ENCODE assay signal across 37 cellular contexts in genomic region chr10:56222237-56222636, GRCh38.
"Had no signal": no experiment of that assay in that cellular context is flagged by ENCODE, and none has a peak within 500 bp of the region (broad histone marks: within the 10 kb centered on the region; RNA-seq: fewer than 3 reads in every experiment).

No MANE protein-coding gene starts in this region.

- FAIRE-seq: astrocyte, TTC549 had no signal

- H3K27me3 Mint-ChIP-seq: activated CD4-positive, alpha-beta memory T cell treated with anti-CD3 and anti-CD28 coated beads, Interleukin-2, amount 10 ng/mL, durations not matched to agents 7 days and 5 days; activated CD4-positive, alpha-beta T cell treated with anti-CD3 and anti-CD28 coated beads for 36 hours; activated CD4-positive, alpha-beta T cell treated with anti-CD3 and anti-CD28 coated beads, Interleukin-2, amount 10 ng/mL, durations not matched to agents 7 days and 5 days; activated CD8-positive, alpha-beta memory T cell treated with anti-CD3 and anti-CD28 coated beads, Interleukin-2, amount 10 ng/mL, durations not matched to agents 7 days and 5 days; activated naive CD8-positive, alpha-beta T cell treated with anti-CD3 and anti-CD28 coated beads for 36 hours; activated T-cell treated with anti-CD3 and anti-CD28 coated beads, Interleukin-2, amount 50 U/mL, for 24 hours had no signal

- ATAC-seq: activated CD4-positive, alpha-beta T cell treated with anti-CD3 and anti-CD28 coated beads for 36 hours; activated CD4-positive, CD25-positive, alpha-beta regulatory T cell treated with anti-CD3 and anti-CD28 coated beads, Interleukin-2, amount 50 U/mL, for 24 hours; activated CD8-positive, alpha-beta memory T cell treated with anti-CD3 and anti-CD28 coated beads, Interleukin-2, amount 10 ng/mL, durations not matched to agents 7 days and 5 days; activated CD8-positive, alpha-beta T cell treated with anti-CD3 and anti-CD28 coated beads, Interleukin-2, amount 10 ng/mL, durations not matched to agents 7 days and 5 days; activated naive CD4-positive, alpha-beta T cell treated with anti-CD3 and anti-CD28 coated beads, Interleukin-2, amount 50 U/mL, for 72 hours; body of pancreas had no signal

- H3K4me1 Mint-ChIP-seq: activated CD4-positive, alpha-beta memory T cell treated with anti-CD3 and anti-CD28 coated beads, Interleukin-2, amount 10 ng/mL, durations not matched to agents 7 days and 5 days; activated CD4-positive, alpha-beta T cell treated with anti-CD3 and anti-CD28 coated beads for 36 hours; activated CD4-positive, alpha-beta T cell treated with anti-CD3 and anti-CD28 coated beads, Interleukin-2, amount 10 ng/mL, durations not matched to agents 7 days and 5 days; activated CD8-positive, alpha-beta memory T cell treated with anti-CD3 and anti-CD28 coated beads, Interleukin-2, amount 10 ng/mL, durations not matched to agents 7 days and 5 days; activated naive CD8-positive, alpha-beta T cell treated with anti-CD3 and anti-CD28 coated beads for 36 hours had no signal

- H3K36me3 ChIP-seq: adrenal gland, brain microvascular endothelial cell, breast epithelium had no signal

- H3K27ac Mint-ChIP-seq: activated CD4-positive, alpha-beta memory T cell treated with anti-CD3 and anti-CD28 coated beads, Interleukin-2, amount 10 ng/mL, durations not matched to agents 7 days and 5 days; activated CD4-positive, alpha-beta T cell treated with anti-CD3 and anti-CD28 coated beads for 36 hours; activated CD4-positive, alpha-beta T cell treated with anti-CD3 and anti-CD28 coated beads, Interleukin-2, amount 10 ng/mL, durations not matched to agents 7 days and 5 days; activated CD8-positive, alpha-beta memory T cell treated with anti-CD3 and anti-CD28 coated beads, Interleukin-2, amount 10 ng/mL, durations not matched to agents 7 days and 5 days; activated CD8-positive, alpha-beta T cell treated with anti-CD3 and anti-CD28 coated beads, Interleukin-2, amount 10 ng/mL, durations not matched to agents 7 days and 5 days; activated naive CD4-positive, alpha-beta T cell treated with anti-CD3 and anti-CD28 coated beads for 36 hours; activated naive CD4-positive, alpha-beta T cell treated with anti-CD3 and anti-CD28 coated beads, Interleukin-2, amount 50 U/mL, for 72 hours; activated naive CD8-positive, alpha-beta T cell treated with anti-CD3 and anti-CD28 coated beads for 36 hours; activated T-cell treated with anti-CD3 and anti-CD28 coated beads, Interleukin-2, amount 50 U/mL, for 24 hours; activated T-helper 2 cell treated with anti-CD3 and anti-CD28 coated beads, Interferon-gamma antibody, Interleukin-2, Interleukin-4, amounts not matched to agents 10 μg/mL and 5 μg/mL and 100 μg/mL, durations not matched to agents 14 hours and 24 hours and 36 hours; T-helper 1 cell treated with Interleukin-12 subunit alpha and Interleukin-12 subunit beta and Interleukin-4 antibody, amounts not matched to agents 30 μg/mL and 1 μg/mL, for 36 hours; T-helper 2 cell treated with Interferon-gamma antibody and Interleukin-4, amounts not matched to agents 5 μg/mL and 100 μg/mL, for 36 hours had no signal

- H3K9me3 ChIP-seq: body of pancreas, breast epithelium had no signal

- H3K4me3 ChIP-seq: adrenal gland, body of pancreas, breast epithelium had no signal

- H3K4me3 Mint-ChIP-seq: activated CD4-positive, alpha-beta memory T cell treated with anti-CD3 and anti-CD28 coated beads, Interleukin-2, amount 10 ng/mL, durations not matched to agents 7 days and 5 days; activated CD4-positive, alpha-beta T cell treated with anti-CD3 and anti-CD28 coated beads for 36 hours; activated CD4-positive, alpha-beta T cell treated with anti-CD3 and anti-CD28 coated beads, Interleukin-2, amount 10 ng/mL, durations not matched to agents 7 days and 5 days; activated CD8-positive, alpha-beta memory T cell treated with anti-CD3 and anti-CD28 coated beads, Interleukin-2, amount 10 ng/mL, durations not matched to agents 7 days and 5 days; activated CD8-positive, alpha-beta T cell treated with anti-CD3 and anti-CD28 coated beads, Interleukin-2, amount 10 ng/mL, durations not matched to agents 7 days and 5 days; activated naive CD4-positive, alpha-beta T cell treated with anti-CD3 and anti-CD28 coated beads for 36 hours; activated naive CD8-positive, alpha-beta T cell treated with anti-CD3 and anti-CD28 coated beads for 36 hours; activated T-cell treated with anti-CD3 and anti-CD28 coated beads, Interleukin-2, amount 50 U/mL, for 24 hours; T-helper 1 cell treated with Interleukin-12 subunit alpha and Interleukin-12 subunit beta and Interleukin-4 antibody, amounts not matched to agents 30 μg/mL and 1 μg/mL, for 36 hours; T-helper 2 cell treated with Interferon-gamma antibody and Interleukin-4, amounts not matched to agents 5 μg/mL and 100 μg/mL, for 36 hours had no signal

- H3K9me3 Mint-ChIP-seq: activated CD4-positive, alpha-beta memory T cell treated with anti-CD3 and anti-CD28 coated beads, Interleukin-2, amount 10 ng/mL, durations not matched to agents 7 days and 5 days; activated CD4-positive, alpha-beta T cell treated with anti-CD3 and anti-CD28 coated beads, Interleukin-2, amount 10 ng/mL, durations not matched to agents 7 days and 5 days; activated naive CD4-positive, alpha-beta T cell treated with anti-CD3 and anti-CD28 coated beads for 36 hours; activated naive CD8-positive, alpha-beta T cell treated with anti-CD3 and anti-CD28 coated beads for 36 hours; activated T-cell treated with anti-CD3 and anti-CD28 coated beads, Interleukin-2, amount 50 U/mL, for 24 hours; activated T-helper 2 cell treated with anti-CD3 and anti-CD28 coated beads, Interferon-gamma antibody, Interleukin-2, Interleukin-4, amounts not matched to agents 10 μg/mL and 5 μg/mL and 100 μg/mL, durations not matched to agents 14 hours and 24 hours and 36 hours; T-helper 1 cell treated with Interleukin-12 subunit alpha and Interleukin-12 subunit beta and Interleukin-4 antibody, amounts not matched to agents 30 μg/mL and 1 μg/mL, for 36 hours; T-helper 2 cell treated with Interferon-gamma antibody and Interleukin-4, amounts not matched to agents 5 μg/mL and 100 μg/mL, for 36 hours had no signal

- H3K36me3 Mint-ChIP-seq: activated CD8-positive, alpha-beta memory T cell treated with anti-CD3 and anti-CD28 coated beads, Interleukin-2, amount 10 ng/mL, durations not matched to agents 7 days and 5 days; activated naive CD4-positive, alpha-beta T cell treated with anti-CD3 and anti-CD28 coated beads, Interleukin-2, amount 50 U/mL, for 72 hours; activated naive CD8-positive, alpha-beta T cell treated with anti-CD3 and anti-CD28 coated beads for 36 hours had no signal

- DNase-seq: activated CD4-positive, alpha-beta memory T cell treated with anti-CD3 and anti-CD28 coated beads, Interleukin-2, amount 10 ng/mL, durations not matched to agents 7 days and 5 days; activated CD4-positive, alpha-beta T cell treated with anti-CD3 and anti-CD28 coated beads for 1 hour; activated CD4-positive, alpha-beta T cell treated with anti-CD3 and anti-CD28 coated beads for 36 hours; activated CD4-positive, alpha-beta T cell treated with anti-CD3 and anti-CD28 coated beads for 48 hours; activated CD4-positive, alpha-beta T cell treated with anti-CD3 and anti-CD28 coated beads, Interleukin-2, amount 10 ng/mL, durations not matched to agents 7 days and 5 days; activated CD4-positive, alpha-beta T cell treated with anti-CD3 and anti-CD28 coated beads, Interleukin-2, amount 50 U/mL, for 48 hours; activated CD4-positive, CD25-positive, alpha-beta regulatory T cell; activated CD8-positive, alpha-beta memory T cell treated with anti-CD3 and anti-CD28 coated beads for 24 hours; activated CD8-positive, alpha-beta memory T cell treated with anti-CD3 and anti-CD28 coated beads, Interleukin-2, amount 10 ng/mL, durations not matched to agents 7 days and 5 days; activated CD8-positive, alpha-beta memory T cell treated with anti-CD3 and anti-CD28 coated beads, Interleukin-2, amount 50 U/mL, for 48 hours; activated CD8-positive, alpha-beta T cell treated with anti-CD3 and anti-CD28 coated beads, Interleukin-2, amount 10 ng/mL, durations not matched to agents 7 days and 5 days; activated effector memory CD4-positive, alpha-beta T cell treated with Interleukin-2 at 50 U/mL for 16 hours; activated gamma-delta T cell; activated naive CD4-positive, alpha-beta T cell; activated naive CD4-positive, alpha-beta T cell treated with anti-CD3 and anti-CD28 coated beads for 36 hours; activated naive CD4-positive, alpha-beta T cell treated with anti-CD3 and anti-CD28 coated beads, Interleukin-2, amount 50 U/mL, for 16 hours; activated naive CD8-positive, alpha-beta T cell treated with anti-CD3 and anti-CD28 coated beads for 36 hours; activated T-cell treated with anti-CD3 and anti-CD28 coated beads, Interleukin-2, amount 50 U/mL, for 24 hours; activated T-cell treated with anti-CD3 and anti-CD28 coated beads, Interleukin-2, amount 50 U/mL, for 48 hours; adrenal gland; amniotic stem cell; aorta; body of pancreas; brain microvascular endothelial cell; central memory CD4-positive, alpha-beta T cell; T-helper 1 cell; T-helper 2 cell; T-helper 9 cell had no signal

- H3K4me1 ChIP-seq: adrenal gland, body of pancreas, breast epithelium had no signal

- H3K27me3 ChIP-seq: adrenal gland, body of pancreas, brain microvascular endothelial cell, breast epithelium had no signal

- H3K27ac ChIP-seq: adrenal gland, body of pancreas, brain microvascular endothelial cell, breast epithelium, VCaP had no signal
